In the genomic region with DNA sequence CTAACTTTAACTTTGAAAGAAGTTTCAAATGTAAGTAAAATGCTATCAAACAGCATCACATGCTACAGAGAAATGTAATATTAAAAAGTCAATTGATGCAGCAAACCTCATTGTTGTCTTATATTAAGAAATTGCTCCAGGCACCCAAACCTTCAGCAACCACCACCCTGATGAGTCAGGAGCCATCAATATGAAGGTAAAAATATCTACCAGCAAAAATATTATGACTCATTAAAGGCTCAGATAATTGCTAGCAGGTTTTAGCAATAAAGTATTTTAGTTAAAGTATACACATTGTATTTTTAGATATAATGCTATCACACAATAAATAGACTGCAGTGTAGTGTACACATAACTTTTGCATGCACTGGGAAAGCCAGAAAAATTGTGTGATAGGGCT, we compare ENCODE assay signal across 27 cellular contexts.
"Had no signal": no experiment of that assay in that cellular context is flagged by ENCODE, and none has a peak within 500 bp of the region (broad histone marks: within the 10 kb centered on the region; RNA-seq: fewer than 3 reads in every experiment).

No MANE protein-coding gene starts in this region.

- H3K27me3 ChIP-seq: ascending aorta, body of pancreas, cardiac muscle cell, SJSA1 had no signal

- H3K4me1 ChIP-seq: ascending aorta, body of pancreas, SJSA1 had no signal

- H3K27ac ChIP-seq: ascending aorta, body of pancreas, cardiac muscle cell, SJSA1 had no signal

- H3K4me3 ChIP-seq: ascending aorta, body of pancreas, cardiac muscle cell, SJSA1 had no signal

- H3K36me3 ChIP-seq: ascending aorta, cardiac muscle cell, SJSA1 had no signal

- H3K27ac Mint-ChIP-seq: activated B cell treated with CpG ODN at 0.5 μM for 24 hours; activated CD4-positive, alpha-beta T cell treated with anti-CD3 and anti-CD28 coated beads, Interleukin-2, amount 10 ng/mL, durations not matched to agents 24 days and 14 days; activated naive CD4-positive, alpha-beta T cell treated with anti-CD3 and anti-CD28 coated beads, Interleukin-2, amount 50 U/mL, for 24 hours; activated T-cell treated with anti-CD3 and anti-CD28 coated beads, Interleukin-2, amount 50 U/mL, for 72 hours; activated T-helper 2 cell treated with anti-CD3 and anti-CD28 coated beads, Interferon-gamma antibody, Interleukin-2, Interleukin-4, amounts not matched to agents 10 μg/mL and 5 μg/mL and 100 μg/mL, durations not matched to agents 14 hours and 24 hours and 36 hours; T-helper 1 cell treated with Interleukin-12 subunit alpha and Interleukin-12 subunit beta and Interleukin-4 antibody, amounts not matched to agents 30 μg/mL and 1 μg/mL, for 36 hours had no signal

- H3K27me3 Mint-ChIP-seq: activated B cell treated with CpG ODN at 0.5 μM for 24 hours; activated CD4-positive, alpha-beta T cell treated with anti-CD3 and anti-CD28 coated beads, Interleukin-2, amount 10 ng/mL, durations not matched to agents 24 days and 14 days; activated naive CD4-positive, alpha-beta T cell treated with anti-CD3 and anti-CD28 coated beads, Interleukin-2, amount 50 U/mL, for 24 hours had no signal

- H3K36me3 Mint-ChIP-seq: activated naive CD4-positive, alpha-beta T cell treated with anti-CD3 and anti-CD28 coated beads, Interleukin-2, amount 50 U/mL, for 24 hours had no signal

- H3K4me1 Mint-ChIP-seq: activated B cell treated with CpG ODN at 0.5 μM for 24 hours; activated CD4-positive, alpha-beta T cell treated with anti-CD3 and anti-CD28 coated beads, Interleukin-2, amount 10 ng/mL, durations not matched to agents 24 days and 14 days; activated naive CD4-positive, alpha-beta T cell treated with anti-CD3 and anti-CD28 coated beads, Interleukin-2, amount 50 U/mL, for 24 hours had no signal

- ATAC-seq: activated T-cell treated with anti-CD3 and anti-CD28 coated beads, Interleukin-2, amount 50 U/mL, for 72 hours; body of pancreas; Panc1; SK-N-SH treated with all-trans-retinoic acid at 6 μM for 48 hours had no signal

- H3K4me3 Mint-ChIP-seq: activated B cell treated with CpG ODN at 0.5 μM for 24 hours; activated CD4-positive, alpha-beta T cell treated with anti-CD3 and anti-CD28 coated beads, Interleukin-2, amount 10 ng/mL, durations not matched to agents 24 days and 14 days; activated naive CD4-positive, alpha-beta T cell treated with anti-CD3 and anti-CD28 coated beads, Interleukin-2, amount 50 U/mL, for 24 hours; activated T-cell treated with anti-CD3 and anti-CD28 coated beads, Interleukin-2, amount 50 U/mL, for 72 hours; T-helper 1 cell treated with Interleukin-12 subunit alpha and Interleukin-12 subunit beta and Interleukin-4 antibody, amounts not matched to agents 30 μg/mL and 1 μg/mL, for 36 hours had no signal

- DNase-seq: activated B cell treated with CpG ODN at 0.5 μM for 24 hours; activated CD4-positive, alpha-beta T cell treated with anti-CD3 and anti-CD28 coated beads for 1 hour; activated CD4-positive, alpha-beta T cell treated with anti-CD3 and anti-CD28 coated beads, Interleukin-2, amount 10 ng/mL, durations not matched to agents 24 days and 14 days; activated CD4-positive, alpha-beta T cell treated with anti-CD3 and anti-CD28 coated beads, Interleukin-2, amount 50 U/mL, for 48 hours; activated CD8-positive, alpha-beta memory T cell treated with anti-CD3 and anti-CD28 coated beads for 24 hours; activated T-cell treated with anti-CD3 and anti-CD28 coated beads, Interleukin-2, amount 50 U/mL, for 72 hours; amniotic stem cell; body of pancreas; Karpas-422; NCI-H1092; NCI-H1417; NCI-H1930; NCI-H2171 treated with DMSO at 0.1 percent for 48 hours; NCI-H345; NCI-H510A; NCI-H526 treated with DMSO at 0.1 percent for 48 hours; NCI-H82; RPMI8226; SHP77 had no signal

- H3K9me3 ChIP-seq: body of pancreas, SJSA1 had no signal
